ENCODE assay signal across 17 cellular contexts in genomic region chr7:20283997-20284396, GRCh38. TPM values are rescaled to one million over a fixed set of nuclear protein-coding genes. Genes with fewer than 3 reads are reported as not detected.
A peak's percentile ranks its signal among the peaks of the same experiment; 100 is the strongest.
DNase-seq lines count a peak whose midpoint lies in the region; ATAC-seq, FAIRE-seq and TF ChIP-seq lines count a peak whose summit lies in the region.
"Had no signal": no experiment of that assay in that cellular context is flagged by ENCODE, and none has a peak within 500 bp of the region (broad histone marks: within the 10 kb centered on the region; RNA-seq: fewer than 3 reads in every experiment).

No MANE protein-coding gene starts in this region.

- peaks cover 7% of the 10 kb centered on the region for H3K9me3 Mint-ChIP-seq in Calu3 (ENCODE audit: low read depth, unreplicated experiment)
- no peaks in the 10 kb centered on the region for H3K9me3 Mint-ChIP-seq in nephron progenitor cell
- H3K9me3 Mint-ChIP-seq in CD8-positive, alpha-beta memory T cell = no peaks in the 10 kb centered on the region
- H3K9me3 Mint-ChIP-seq: activated T-helper 17 cell treated with anti-CD3 and anti-CD28 coated beads, Interleukin-2, amount 50 U/mL, for 72 hours; nephron had no signal

- ATAC-seq in GM19351 (IDR thresholded peaks at IDR 0.05; ENCODE audit: unreplicated experiment) (peak; percentile 72), HG02610 (IDR thresholded peaks at IDR 0.05; ENCODE audit: unreplicated experiment) (peak; percentile 53), HG03439 (IDR thresholded peaks at IDR 0.05; ENCODE audit: unreplicated experiment) (peak; percentile 59), HG02973 (IDR thresholded peaks at IDR 0.05; ENCODE audit: unreplicated experiment) (no peak)
- ATAC-seq: left lobe of liver, SK-N-SH treated with all-trans-retinoic acid at 6 μM for 48 hours had no signal

- H3K4me3 Mint-ChIP-seq in Calu3 (ENCODE audit: low read depth, unreplicated experiment) (no peak overlapping the region), nephron progenitor cell (no peak overlapping the region)
- no peak overlapping the region for H3K4me3 Mint-ChIP-seq in CD8-positive, alpha-beta memory T cell
- H3K4me3 Mint-ChIP-seq: activated T-helper 17 cell treated with anti-CD3 and anti-CD28 coated beads, Interleukin-2, amount 50 U/mL, for 72 hours; nephron had no signal

- H3K27me3 Mint-ChIP-seq in Calu3 (ENCODE audit: unreplicated experiment) (no peaks in the 10 kb centered on the region), nephron progenitor cell (ENCODE audit: low read depth, poor library complexity) (no peaks in the 10 kb centered on the region)
- peaks cover 0 to 3% of the 10 kb centered on the region in 2 donors for H3K27me3 Mint-ChIP-seq in CD8-positive, alpha-beta memory T cell

- no peaks in the 10 kb centered on the region for H3K36me3 ChIP-seq in CD8-positive, alpha-beta memory T cell (ENCODE audit: insufficient read depth, low read length)
- H3K36me3 ChIP-seq: tibial artery had no signal

- no peaks in the 10 kb centered on the region for H3K4me1 ChIP-seq in CD8-positive, alpha-beta memory T cell (ENCODE audit: insufficient read depth, low read length)
- H3K4me1 ChIP-seq: tibial artery had no signal

- no peaks in the 10 kb centered on the region for H3K27me3 ChIP-seq in CD8-positive, alpha-beta memory T cell (ENCODE audit: insufficient read depth, low read length, poor library complexity, severe bottlenecking)
- H3K27me3 ChIP-seq: tibial artery had no signal

- no peak for DNase-seq in Calu3
- no peak for DNase-seq in GM12891 (ENCODE audit: insufficient read length, low spot score)
- DNase-seq in nephron progenitor cell = no peak
- no peak for DNase-seq in CD8-positive, alpha-beta memory T cell
- DNase-seq: activated CD4-positive, alpha-beta T cell treated with anti-CD3 and anti-CD28 coated beads for 48 hours; DMS153; head of caudate nucleus; NCI-H1694 treated with DMSO at 0.1 percent for 48 hours; tibial artery had no signal

- H3K27ac Mint-ChIP-seq in Calu3 (ENCODE audit: unreplicated experiment) = peak overlapping the region; percentile 39
- no peak overlapping the region for H3K27ac Mint-ChIP-seq in nephron progenitor cell
- H3K27ac Mint-ChIP-seq in CD8-positive, alpha-beta memory T cell = no peak overlapping the region
- H3K27ac Mint-ChIP-seq: nephron had no signal

- H3K36me3 Mint-ChIP-seq in Calu3 (ENCODE audit: insufficient read depth, unreplicated experiment) (peaks cover 6% of the 10 kb centered on the region), nephron progenitor cell (ENCODE audit: low read depth) (no peaks in the 10 kb centered on the region)
- H3K36me3 Mint-ChIP-seq in CD8-positive, alpha-beta memory T cell = no peaks in the 10 kb centered on the region

- TF ChIP-seq CTCF in Calu3 (IDR thresholded peaks at IDR 0.05; ENCODE audit: unreplicated experiment) = no peak
- no peak for TF ChIP-seq CTCF in nephron progenitor cell (IDR thresholded peaks at IDR 0.05)

- FAIRE-seq in GM12891 (lab: Jason Lieb, UNC) = no peak

- H3K4me1 Mint-ChIP-seq in Calu3 (ENCODE audit: low read depth, unreplicated experiment) = peaks cover 64% of the 10 kb centered on the region
- no peaks in the 10 kb centered on the region for H3K4me1 Mint-ChIP-seq in nephron progenitor cell
- H3K4me1 Mint-ChIP-seq in CD8-positive, alpha-beta memory T cell = peaks cover 2 to 25% (median 14%) of the 10 kb centered on the region in 3 donors
- H3K4me1 Mint-ChIP-seq: nephron had no signal

- CTCF ChIA-PET in Calu3 (lab: Charles Lee) = no interaction called here
- CTCF ChIA-PET in CD8-positive, alpha-beta memory T cell (lab: Charles Lee) = no interaction called here

- no peak for TF ChIP-seq POLR2A in GM12891 (IDR thresholded peaks at IDR 0.05; ENCODE audit: low read depth, low read length)

- POLR2A ChIA-PET in CD8-positive, alpha-beta memory T cell (lab: Charles Lee) = no interaction called here

- H3K4me3 ChIP-seq in CD8-positive, alpha-beta memory T cell (ENCODE audit: low read length) = no peak overlapping the region
- H3K4me3 ChIP-seq: tibial artery had no signal

- H3K27ac ChIP-seq in CD8-positive, alpha-beta memory T cell (ENCODE audit: low read depth, low read length) = no peak overlapping the region
- H3K27ac ChIP-seq: tibial artery had no signal

- intact Hi-C loops in Calu3 (cut with micrococcal nuclease; ENCODE audit: unreplicated experiment) = no loop called here

- H3K9me3 ChIP-seq in CD8-positive, alpha-beta memory T cell (ENCODE audit: low read length) = no peaks in the 10 kb centered on the region
- H3K9me3 ChIP-seq: tibial artery had no signal

- BruUV-seq in Calu3 (replicated peaks; lab: Mats Ljungman, UMichigan) = no TSS peak

TF ChIP-seq in GM12891, 5 proteins besides CTCF, POLR2A, EP300 and RAD21:
- TF ChIP-seq POLR2AphosphoS5 (IDR thresholded peaks at IDR 0.05; ENCODE audit: low read depth, low read length) = no peak

RNA-seq across cellular contexts. Expression of gene ITGB8, which starts 46.7 kb away (rescaled TPM):
- total RNA-seq in Calu3 (2022) = 157 and 183 TPM in 2 replicates
- 0.28 TPM for polyA plus RNA-seq in GM12891 (2012; ENCODE audit: low read depth, missing spikeins)
- total RNA-seq in CD8-positive, alpha-beta memory T cell = under 1 TPM; 0.11 to 0.27 TPM
- not detected for polyA plus RNA-seq in CD8-positive, alpha-beta memory T cell

Comparison
In these comparisons a context has a peak if more than half of its experiments do, and no peak if none do; other contexts are left out.
1. RNA of gene ITGB8, which starts 46.7 kb away (total RNA-seq): 157 to 183 TPM in Calu3; 0.11 to 0.27 TPM in CD8-positive, alpha-beta memory T cell; every median in the first group is over 100 times any median in the second.